In the genomic region with DNA sequence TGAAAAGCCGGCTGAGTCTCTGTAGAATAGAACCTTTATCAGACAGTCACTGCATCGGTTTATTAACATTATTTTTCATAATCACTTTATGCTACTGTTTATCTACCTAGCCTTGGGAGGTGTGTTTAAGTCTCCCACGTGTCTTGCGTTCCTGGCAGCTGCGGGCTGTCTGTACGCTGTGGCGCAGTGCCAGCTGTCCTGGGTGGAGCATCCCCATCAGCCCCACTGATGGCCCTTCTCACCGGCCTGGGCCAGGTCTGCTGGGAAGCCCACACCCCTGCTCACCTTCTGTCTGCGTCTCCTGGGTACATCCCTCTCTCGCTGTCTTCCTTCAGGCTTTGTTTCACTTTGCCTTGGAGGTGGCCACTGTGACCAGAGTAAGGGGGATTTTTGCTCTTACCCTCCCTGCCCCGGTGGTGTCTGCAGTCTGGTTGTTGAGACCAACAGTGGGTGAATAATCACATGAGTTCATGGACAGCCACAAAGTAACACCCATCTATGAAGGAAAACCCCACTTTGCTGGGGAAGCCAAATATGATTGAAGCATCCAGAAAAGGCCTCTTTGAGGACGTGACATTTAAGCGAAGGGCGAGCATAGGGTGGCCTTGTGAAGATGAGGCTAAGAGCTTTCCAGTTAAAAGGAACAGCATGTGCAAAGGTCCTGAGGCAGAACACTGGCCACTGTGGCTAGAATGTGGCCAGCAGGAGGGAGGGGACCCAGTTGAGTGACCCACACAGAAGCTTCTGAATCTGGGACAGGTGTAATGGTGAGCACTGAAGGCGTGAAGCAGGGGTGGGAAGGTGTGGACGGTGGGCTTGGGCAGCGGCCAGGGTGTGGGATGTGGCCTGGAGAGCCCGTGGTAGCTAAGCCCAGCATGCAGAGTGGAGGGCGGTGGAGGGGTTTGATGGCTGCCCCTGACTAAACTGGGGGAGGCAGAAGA, we compare ENCODE assay signal across 13 cellular contexts. TPM values are rescaled to one million over a fixed set of nuclear protein-coding genes. Genes with fewer than 3 reads are reported as not detected.
DNase-seq lines count a peak whose midpoint lies in the region; ATAC-seq and TF ChIP-seq lines count a peak whose summit lies in the region.
"Had no signal": no experiment of that assay in that cellular context is flagged by ENCODE, and none has a peak within 500 bp of the region (broad histone marks: within the 10 kb centered on the region; RNA-seq: fewer than 3 reads in every experiment).

No MANE protein-coding gene starts in this region.

- no peaks in the 10 kb centered on the region for H3K9me3 Mint-ChIP-seq in endodermal cell
- H3K9me3 Mint-ChIP-seq in stimulated activated naive CD8-positive, alpha-beta T cell treated with anti-CD3 and anti-CD28 coated beads, Interleukin-15, amount 100 ng/mL, for 72 hours, result peaks cover 0 to under 1% of the 10 kb centered on the region in 2 donors

- no peak for TF ChIP-seq CTCF in endodermal cell (conservative IDR thresholded peaks at IDR 0.05)
- TF ChIP-seq CTCF in transverse colon (IDR thresholded peaks at IDR 0.05), result no peak

- DNase-seq in activated effector memory CD4-positive, alpha-beta T cell treated with anti-CD3 and anti-CD28 coated beads, Interleukin-2, amount 50 U/mL, for 16 hours, result peak; percentile 51
- no peak for DNase-seq in activated effector memory CD4-positive, alpha-beta T cell treated with Interleukin-2 at 50 U/mL for 16 hours
- DNase-seq in NCI-H510A treated with DMSO at 0.1 percent for 48 hours (lab: John Stamatoyannopoulos, UW) (peak; percentile 44), endodermal cell (peak; percentile 30), transverse colon (no peak)
- DNase-seq in stimulated activated naive CD8-positive, alpha-beta T cell treated with anti-CD3 and anti-CD28 coated beads, Interleukin-15, amount 100 ng/mL, for 72 hours, result peak in 1 of 2 donors; percentile 32
- DNase-seq: activated CD8-positive, alpha-beta memory T cell treated with anti-CD3 and anti-CD28 coated beads, Interleukin-2, amount 10 ng/mL, durations not matched to agents 7 days and 5 days; erythroblast; MG63; SW 1271 had no signal

- H3K4me1 ChIP-seq in endodermal cell (ENCODE audit: control insufficient read depth, insufficient read depth, low read length) (no peaks in the 10 kb centered on the region), transverse colon (peaks cover 15 to 24% (median 21%) of the 10 kb centered on the region in 4 donors)

- H3K9ac ChIP-seq in endodermal cell (ENCODE audit: extremely low read depth, low read length, poor library complexity, severe bottlenecking), result no peak overlapping the region

- 94 to 97% methylated on average over 10 to 19 of the region's 19 CpGs for WGBS in endodermal cell (ENCODE audit: insufficient coverage in 1 of 2, insufficient read length in 1 of 2), 2 experiments
- 75 to 79% methylated on average over 7 to 19 of the region's 19 CpGs for WGBS in transverse colon (ENCODE audit: low coverage in 1 of 2), 2 donors

- H3K36me3 ChIP-seq in endodermal cell (ENCODE audit: control insufficient read depth, insufficient read depth, low read length) (no peaks in the 10 kb centered on the region), transverse colon (no peaks in the 10 kb centered on the region)

- H3K27ac ChIP-seq in endodermal cell (ENCODE audit: low read depth, low read length) (no peak overlapping the region), transverse colon (peak overlapping the region in 1 of 4 donors; percentile 23)
- H3K27ac ChIP-seq: skin epidermis had no signal

- no peak overlapping the region for H3K4me3 ChIP-seq in endodermal cell (ENCODE audit: low read length)
- no peak overlapping the region for H3K4me3 ChIP-seq in transverse colon
- H3K4me3 ChIP-seq: MG63, skin epidermis had no signal

- TF ChIP-seq EP300 in transverse colon (IDR thresholded peaks at IDR 0.05; ENCODE audit: low read depth), result no peak

- no peaks in the 10 kb centered on the region for H3K27me3 ChIP-seq in endodermal cell (ENCODE audit: control insufficient read depth, insufficient read depth, low read length, poor library complexity, severe bottlenecking)
- no peaks in the 10 kb centered on the region for H3K27me3 ChIP-seq in transverse colon
- H3K27me3 ChIP-seq: MG63 had no signal

- ATAC-seq in stimulated activated naive CD8-positive, alpha-beta T cell treated with anti-CD3 and anti-CD28 coated beads, Interleukin-15, amount 100 ng/mL, for 72 hours, result peak; percentile 5
- ATAC-seq in GM21529 (IDR thresholded peaks at IDR 0.05; ENCODE audit: unreplicated experiment), result no peak
- no peak for ATAC-seq in GM18519 (IDR thresholded peaks at IDR 0.05; ENCODE audit: low FRiP score, unreplicated experiment)
- ATAC-seq: activated CD8-positive, alpha-beta memory T cell treated with anti-CD3 and anti-CD28 coated beads, Interleukin-2, amount 10 ng/mL, durations not matched to agents 7 days and 5 days had no signal

- intact Hi-C loops in transverse colon (cut with DNase I; ENCODE audit: low total_unique reads), result no loop called here

- H3K9me3 ChIP-seq in endodermal cell (ENCODE audit: control insufficient read depth, low read length), result no peaks in the 10 kb centered on the region
- no peaks in the 10 kb centered on the region for H3K9me3 ChIP-seq in transverse colon

- H3K4me1 Mint-ChIP-seq in endodermal cell, result no peaks in the 10 kb centered on the region
- H3K4me1 Mint-ChIP-seq in stimulated activated naive CD8-positive, alpha-beta T cell treated with anti-CD3 and anti-CD28 coated beads, Interleukin-15, amount 100 ng/mL, for 72 hours, result peaks cover 90% of the 10 kb centered on the region

- in situ Hi-C loops in transverse colon (cut with MboI; ENCODE audit: low pct_ligation_motif_present in 1 of 4, low pct_unique_long_range_greater_than_20kb in 1 of 4, low sequenced_read_pairs in 3 of 4), result no loop called here

- no peaks in the 10 kb centered on the region for H3K36me3 Mint-ChIP-seq in endodermal cell (ENCODE audit: low read depth)
- H3K36me3 Mint-ChIP-seq: activated CD8-positive, alpha-beta memory T cell treated with anti-CD3 and anti-CD28 coated beads, Interleukin-2, amount 10 ng/mL, durations not matched to agents 7 days and 5 days had no signal

- TF ChIP-seq POLR2A in transverse colon (IDR thresholded peaks at IDR 0.05), result no peak

- H3K27me3 Mint-ChIP-seq in endodermal cell (ENCODE audit: insufficient read depth), result no peaks in the 10 kb centered on the region
- H3K27me3 Mint-ChIP-seq in stimulated activated naive CD8-positive, alpha-beta T cell treated with anti-CD3 and anti-CD28 coated beads, Interleukin-15, amount 100 ng/mL, for 72 hours, result no peaks in the 10 kb centered on the region
- H3K27me3 Mint-ChIP-seq: activated CD8-positive, alpha-beta memory T cell treated with anti-CD3 and anti-CD28 coated beads, Interleukin-2, amount 10 ng/mL, durations not matched to agents 7 days and 5 days had no signal

- H3K4me3 Mint-ChIP-seq in endodermal cell, result no peak overlapping the region
- H3K4me3 Mint-ChIP-seq in stimulated activated naive CD8-positive, alpha-beta T cell treated with anti-CD3 and anti-CD28 coated beads, Interleukin-15, amount 100 ng/mL, for 72 hours, result peak overlapping the region; percentile 69 to 82
- H3K4me3 Mint-ChIP-seq: activated CD8-positive, alpha-beta memory T cell treated with anti-CD3 and anti-CD28 coated beads, Interleukin-2, amount 10 ng/mL, durations not matched to agents 7 days and 5 days had no signal

- H3K27ac Mint-ChIP-seq in endodermal cell, result no peak overlapping the region
- peak overlapping the region; percentile 55 to 97 for H3K27ac Mint-ChIP-seq in stimulated activated naive CD8-positive, alpha-beta T cell treated with anti-CD3 and anti-CD28 coated beads, Interleukin-15, amount 100 ng/mL, for 72 hours
- H3K27ac Mint-ChIP-seq: activated CD8-positive, alpha-beta memory T cell treated with anti-CD3 and anti-CD28 coated beads, Interleukin-2, amount 10 ng/mL, durations not matched to agents 7 days and 5 days had no signal

RNA-seq across cellular contexts. Expression of a gene that starts 41.7 kb away (rescaled TPM):
- total RNA-seq in endodermal cell (1 to 10 TPM in 1 of 2 donors, under 1 TPM in 1; 0.40 to 1.6 TPM), transverse colon (100 to 1,000 TPM in 2 of 4 donors, 10 to 100 TPM in 2; 47.5 to 158 (median 95.7) TPM)
- polyA plus RNA-seq in endodermal cell (2013, experiment 1 of 2), result 1.2 TPM
- 0.83 TPM for polyA plus RNA-seq in endodermal cell (2013, experiment 2 of 2)

Comparison
In these comparisons a context has a peak if more than half of its experiments do, and no peak if none do; other contexts are left out.
1. DNase-seq: peak in activated effector memory CD4-positive, alpha-beta T cell treated with anti-CD3 and anti-CD28 coated beads, Interleukin-2, amount 50 U/mL, for 16 hours (single experiment), NCI-H510A treated with DMSO at 0.1 percent for 48 hours (single experiment) and endodermal cell (single experiment); none in activated effector memory CD4-positive, alpha-beta T cell treated with Interleukin-2 at 50 U/mL for 16 hours (single experiment) and transverse colon (single experiment).
2. RNA of a gene that starts 41.7 kb away (total RNA-seq): 47.5 to 158 TPM in transverse colon; 0.40 to 1.6 TPM in endodermal cell; every median in the first group is over 10 times any median in the second.